In genomic region chr12:29781705-29782266, GRCh38 we compare ENCODE assay signal across 8 cellular contexts. TPM values are rescaled to one million over a fixed set of nuclear protein-coding genes. Genes with fewer than 3 reads are reported as not detected.
A peak's percentile ranks its signal among the peaks of the same experiment; 100 is the strongest.
DNase-seq lines count a peak whose midpoint lies in the region; ATAC-seq and TF ChIP-seq lines count a peak whose summit lies in the region.

No MANE protein-coding gene starts in this region.

- TF ChIP-seq EP300 in upper lobe of left lung (IDR thresholded peaks at IDR 0.05) = no peak

- peaks cover 0 to 14% (median 4%) of the 10 kb centered on the region in 4 donors for H3K27me3 ChIP-seq in upper lobe of left lung

- peaks cover 8% of the 10 kb centered on the region for H3K9me3 Mint-ChIP-seq in activated T-cell treated with anti-CD3 and anti-CD28 coated beads, Interleukin-2, amount 50 U/mL, for 24 hours
- peaks cover 3% of the 10 kb centered on the region for H3K9me3 Mint-ChIP-seq in stimulated activated memory B cell treated with anti-CD40 and anti-IgM and Interleukin-4, amounts not matched to agents 10 μg/mL and 1 μg/mL and 100 μg/mL, for 72 hours

- H3K36me3 ChIP-seq in upper lobe of left lung = no peaks in the 10 kb centered on the region

- H3K4me3 ChIP-seq in foreskin fibroblast (ENCODE audit: low read depth in 1 of 2, low read length in 2 of 2) = peak overlapping the region; percentile 75 to 87
- peak overlapping the region in 3 of 4 donors; percentile 63 to 75 (median 75) for H3K4me3 ChIP-seq in upper lobe of left lung

- H3K27me3 Mint-ChIP-seq in activated T-cell treated with anti-CD3 and anti-CD28 coated beads, Interleukin-2, amount 50 U/mL, for 24 hours = peaks cover 67% of the 10 kb centered on the region
- H3K27me3 Mint-ChIP-seq in stimulated activated memory B cell treated with anti-CD40 and anti-IgM and Interleukin-4, amounts not matched to agents 10 μg/mL and 1 μg/mL and 100 μg/mL, for 72 hours = peaks cover 19% of the 10 kb centered on the region

- peak overlapping the region in 2 of 4 donors; percentile 65 to 77 for H3K27ac ChIP-seq in upper lobe of left lung

- 65 to 68% methylated on average over 2 of the region's 2 CpGs for WGBS in upper lobe of left lung, 2 donors

- H3K4me3 Mint-ChIP-seq in activated T-cell treated with anti-CD3 and anti-CD28 coated beads, Interleukin-2, amount 50 U/mL, for 24 hours = no peak overlapping the region
- H3K4me3 Mint-ChIP-seq in stimulated activated memory B cell treated with anti-CD40 and anti-IgM and Interleukin-4, amounts not matched to agents 10 μg/mL and 1 μg/mL and 100 μg/mL, for 72 hours = no peak overlapping the region

- no peaks in the 10 kb centered on the region for H3K36me3 Mint-ChIP-seq in activated T-cell treated with anti-CD3 and anti-CD28 coated beads, Interleukin-2, amount 50 U/mL, for 24 hours (ENCODE audit: low read depth)
- no peaks in the 10 kb centered on the region for H3K36me3 Mint-ChIP-seq in stimulated activated memory B cell treated with anti-CD40 and anti-IgM and Interleukin-4, amounts not matched to agents 10 μg/mL and 1 μg/mL and 100 μg/mL, for 72 hours

- H3K27ac Mint-ChIP-seq in activated T-cell treated with anti-CD3 and anti-CD28 coated beads, Interleukin-2, amount 50 U/mL, for 24 hours = peak overlapping the region; percentile 80
- H3K27ac Mint-ChIP-seq in stimulated activated memory B cell treated with anti-CD40 and anti-IgM and Interleukin-4, amounts not matched to agents 10 μg/mL and 1 μg/mL and 100 μg/mL, for 72 hours = no peak overlapping the region

- H3K4me1 Mint-ChIP-seq in activated T-cell treated with anti-CD3 and anti-CD28 coated beads, Interleukin-2, amount 50 U/mL, for 24 hours (ENCODE audit: low read depth) = peaks cover 18% of the 10 kb centered on the region
- no peaks in the 10 kb centered on the region for H3K4me1 Mint-ChIP-seq in stimulated activated memory B cell treated with anti-CD40 and anti-IgM and Interleukin-4, amounts not matched to agents 10 μg/mL and 1 μg/mL and 100 μg/mL, for 72 hours

- TF ChIP-seq POLR2A in upper lobe of left lung (IDR thresholded peaks at IDR 0.05) = no peak

- TF ChIP-seq CTCF in foreskin fibroblast (IDR thresholded peaks at IDR 0.05; ENCODE audit: low read depth, low read length) (no peak), upper lobe of left lung (IDR thresholded peaks at IDR 0.05) (no peak)

- DNase-seq in activated T-cell treated with anti-CD3 and anti-CD28 coated beads, Interleukin-2, amount 50 U/mL, for 24 hours = no peak
- no peak for DNase-seq in activated T-cell treated with anti-CD3 and anti-CD28 coated beads for 4 hours
- no peak for DNase-seq in foreskin fibroblast
- DNase-seq in upper lobe of left lung = no peak
- DNase-seq in NCI-H2081 treated with DMSO at 0.1 percent for 48 hours (lab: John Stamatoyannopoulos, UW) = no peak
- DNase-seq in activated gamma-delta T cell (lab: John Stamatoyannopoulos, UW) = no peak

- peaks cover 7 to 33% (median 14%) of the 10 kb centered on the region in 4 donors for H3K4me1 ChIP-seq in upper lobe of left lung

- ATAC-seq in HG03565 (IDR thresholded peaks at IDR 0.05; ENCODE audit: unreplicated experiment) (peak; percentile 40), upper lobe of left lung (ENCODE audit: low FRiP score in 2 of 2) (no peak)
- ATAC-seq in stimulated activated memory B cell treated with anti-CD40 and anti-IgM and Interleukin-4, amounts not matched to agents 10 μg/mL and 1 μg/mL and 100 μg/mL, for 72 hours = no peak

- H3K9me3 ChIP-seq in upper lobe of left lung = peaks cover 0 to 4% (median 0%) of the 10 kb centered on the region in 4 donors

RNA-seq across cellular contexts. Expression of gene TMTC1, which starts 2.0 kb away (rescaled TPM):
- 10 to 100 TPM; 25.1 to 39.3 (median 29.7) TPM for total RNA-seq in upper lobe of left lung
